Comparison of ENCODE assay signal across 17 cellular contexts in the genomic region with DNA sequence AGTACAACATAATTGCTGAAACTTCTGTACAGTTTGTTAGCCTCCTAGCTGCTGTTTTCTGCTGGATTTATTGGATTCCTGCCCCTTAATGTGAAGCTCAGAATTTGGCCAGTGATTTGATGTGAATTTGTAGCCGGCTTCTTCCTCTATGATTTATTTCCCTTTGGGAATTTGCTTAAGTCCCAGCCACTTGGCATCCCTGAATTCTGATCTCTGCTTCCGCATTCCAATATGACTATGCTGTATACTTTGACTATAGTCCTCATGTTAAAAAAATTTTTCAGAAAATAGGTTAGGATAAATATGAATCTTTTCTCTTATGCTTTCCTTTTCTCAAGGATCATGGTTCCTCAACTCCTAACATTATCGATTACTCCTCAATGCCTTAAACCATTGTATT.
"Had no signal": no experiment of that assay in that cellular context is flagged by ENCODE, and none has a peak within 500 bp of the region (broad histone marks: within the 10 kb centered on the region; RNA-seq: fewer than 3 reads in every experiment).

No MANE protein-coding gene starts in this region.

- H3K27me3 ChIP-seq: body of pancreas, testis, upper lobe of left lung had no signal

- FAIRE-seq: keratinocyte had no signal

- DNase-seq: activated CD4-positive, alpha-beta T cell treated with anti-CD3 and anti-CD28 coated beads, Interleukin-2, amount 10 ng/mL, durations not matched to agents 24 days and 14 days; activated CD4-positive, CD25-positive, alpha-beta regulatory T cell; activated CD8-positive, alpha-beta T cell treated with anti-CD3 and anti-CD28 coated beads for 36 hours; activated naive CD4-positive, alpha-beta T cell treated with anti-CD3 and anti-CD28 coated beads for 36 hours; activated T-cell treated with anti-CD3 and anti-CD28 coated beads, Interleukin-2, amount 50 U/mL, for 1 hour; body of pancreas; dorsolateral prefrontal cortex; lower lobe of right lung; natural killer cell; pancreas; right lobe of liver; stimulated activated CD4-positive, alpha-beta T cell treated with anti-CD3 and anti-CD28 coated beads, Interleukin-4, amount 100 ng/mL, for 24 hours; T-helper 9 cell; testis; upper lobe of left lung had no signal

- H3K36me3 ChIP-seq: lower lobe of right lung, pancreas, right lobe of liver, upper lobe of left lung had no signal

- H3K4me3 ChIP-seq: body of pancreas, dorsolateral prefrontal cortex, lower lobe of right lung, pancreas, right lobe of liver, smooth muscle cell, testis, upper lobe of left lung had no signal

- H3K27ac ChIP-seq: body of pancreas, dorsolateral prefrontal cortex, lower lobe of right lung, pancreas, right lobe of liver, testis, upper lobe of left lung had no signal

- H3K4me1 ChIP-seq: body of pancreas, lower lobe of right lung, pancreas, right lobe of liver, testis, upper lobe of left lung had no signal

- H3K9me3 ChIP-seq: pancreas, right lobe of liver, testis had no signal
